In the genomic region with DNA sequence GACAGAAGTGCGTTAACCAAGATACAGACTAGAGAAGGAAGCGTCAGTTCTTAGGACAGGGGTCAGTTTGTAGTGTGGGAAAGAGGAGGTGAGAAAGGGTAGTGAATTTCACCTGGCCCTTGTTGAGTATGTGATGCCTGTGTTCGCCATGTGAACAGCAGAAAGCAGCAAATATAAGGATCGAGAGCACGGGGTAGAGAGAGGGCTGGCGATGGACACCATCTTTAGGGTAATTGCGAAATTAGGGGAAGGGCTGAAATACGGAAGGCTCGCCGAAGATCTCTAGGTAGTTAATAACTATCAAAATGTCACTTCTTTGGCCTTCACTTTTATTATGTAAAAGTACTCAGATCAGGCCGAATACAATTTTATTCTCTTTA, we compare ENCODE assay signal across 1 cellular context.
TF ChIP-seq lines count a peak whose summit lies in the region.

No MANE protein-coding gene starts in this region.

TF ChIP-seq in IMR-90, 13 proteins besides CTCF, POLR2A, EP300 and RAD21:
- TF ChIP-seq MXI1 (IDR thresholded peaks at IDR 0.05; ENCODE audit: borderline replicate concordance, low read depth, low read length) (no peak), CEBPB (IDR thresholded peaks at IDR 0.05; ENCODE audit: low read depth, low read length) (peak; percentile 56), NFE2L2 (IDR thresholded peaks at IDR 0.05; ENCODE audit: low read depth, low read length) (no peak), RFX5 (IDR thresholded peaks at IDR 0.05; ENCODE audit: low read depth, low read length) (no peak), MAZ (IDR thresholded peaks at IDR 0.05; ENCODE audit: borderline replicate concordance, low read depth, low read length) (no peak), SMC3 (IDR thresholded peaks at IDR 0.05; ENCODE audit: low read depth, low read length) (no peak), FOS (IDR thresholded peaks at IDR 0.05; ENCODE audit: low read depth, low read length) (no peak), RCOR1 (IDR thresholded peaks at IDR 0.05; ENCODE audit: insufficient replicate concordance, low read length) (no peak)
- TF ChIP-seq, protein P1, sequence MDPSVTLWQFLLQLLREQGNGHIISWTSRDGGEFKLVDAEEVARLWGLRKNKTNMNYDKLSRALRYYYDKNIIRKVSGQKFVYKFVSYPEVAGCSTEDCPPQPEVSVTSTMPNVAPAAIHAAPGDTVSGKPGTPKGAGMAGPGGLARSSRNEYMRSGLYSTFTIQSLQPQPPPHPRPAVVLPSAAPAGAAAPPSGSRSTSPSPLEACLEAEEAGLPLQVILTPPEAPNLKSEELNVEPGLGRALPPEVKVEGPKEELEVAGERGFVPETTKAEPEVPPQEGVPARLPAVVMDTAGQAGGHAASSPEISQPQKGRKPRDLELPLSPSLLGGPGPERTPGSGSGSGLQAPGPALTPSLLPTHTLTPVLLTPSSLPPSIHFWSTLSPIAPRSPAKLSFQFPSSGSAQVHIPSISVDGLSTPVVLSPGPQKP (IDR thresholded peaks at IDR 0.05; ENCODE audit: borderline replicate concordance, low read depth, low read length): no peak
